ENCODE assay signal across 1 cellular context in the genomic region with DNA sequence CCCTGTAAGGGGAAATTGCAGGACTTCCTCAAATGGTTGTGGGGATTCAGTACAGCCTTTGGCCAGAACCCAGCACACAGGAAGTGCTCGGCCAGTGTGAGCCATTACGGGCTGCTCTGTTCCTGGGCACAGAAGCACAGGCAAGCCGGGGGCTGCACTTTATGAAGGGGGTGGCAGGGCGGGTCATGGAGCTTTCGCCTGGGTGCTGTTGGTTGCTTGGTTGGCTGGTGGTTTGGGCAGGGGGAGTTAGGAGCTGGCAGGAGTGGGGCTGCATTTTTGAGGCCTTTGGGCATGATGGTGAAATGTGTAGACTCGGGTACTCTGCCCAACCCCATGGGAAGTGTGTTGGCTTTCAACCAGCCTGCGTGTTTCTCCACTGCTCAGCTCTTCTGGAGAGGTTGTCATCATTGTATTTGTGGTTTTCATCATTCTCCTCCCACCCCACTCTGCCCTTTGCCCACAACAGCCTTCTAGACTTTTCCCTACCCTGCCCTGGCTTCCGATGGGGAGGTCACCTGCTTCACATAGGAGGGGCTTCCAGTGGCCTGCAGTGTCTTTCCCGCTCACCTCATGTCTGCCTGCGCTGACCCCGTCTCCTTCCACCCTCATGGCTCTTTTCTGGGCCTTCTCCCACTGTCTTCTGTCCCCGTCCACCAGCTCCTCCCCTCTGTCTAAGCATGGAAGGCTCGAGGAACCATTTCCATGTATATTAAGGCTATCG.
TF ChIP-seq lines count a peak whose summit lies in the region.

No MANE protein-coding gene starts in this region.

TF ChIP-seq in GM23338, 12 proteins besides CTCF, POLR2A, EP300 and RAD21 (continued from another document):
- TF ChIP-seq, protein P1, sequence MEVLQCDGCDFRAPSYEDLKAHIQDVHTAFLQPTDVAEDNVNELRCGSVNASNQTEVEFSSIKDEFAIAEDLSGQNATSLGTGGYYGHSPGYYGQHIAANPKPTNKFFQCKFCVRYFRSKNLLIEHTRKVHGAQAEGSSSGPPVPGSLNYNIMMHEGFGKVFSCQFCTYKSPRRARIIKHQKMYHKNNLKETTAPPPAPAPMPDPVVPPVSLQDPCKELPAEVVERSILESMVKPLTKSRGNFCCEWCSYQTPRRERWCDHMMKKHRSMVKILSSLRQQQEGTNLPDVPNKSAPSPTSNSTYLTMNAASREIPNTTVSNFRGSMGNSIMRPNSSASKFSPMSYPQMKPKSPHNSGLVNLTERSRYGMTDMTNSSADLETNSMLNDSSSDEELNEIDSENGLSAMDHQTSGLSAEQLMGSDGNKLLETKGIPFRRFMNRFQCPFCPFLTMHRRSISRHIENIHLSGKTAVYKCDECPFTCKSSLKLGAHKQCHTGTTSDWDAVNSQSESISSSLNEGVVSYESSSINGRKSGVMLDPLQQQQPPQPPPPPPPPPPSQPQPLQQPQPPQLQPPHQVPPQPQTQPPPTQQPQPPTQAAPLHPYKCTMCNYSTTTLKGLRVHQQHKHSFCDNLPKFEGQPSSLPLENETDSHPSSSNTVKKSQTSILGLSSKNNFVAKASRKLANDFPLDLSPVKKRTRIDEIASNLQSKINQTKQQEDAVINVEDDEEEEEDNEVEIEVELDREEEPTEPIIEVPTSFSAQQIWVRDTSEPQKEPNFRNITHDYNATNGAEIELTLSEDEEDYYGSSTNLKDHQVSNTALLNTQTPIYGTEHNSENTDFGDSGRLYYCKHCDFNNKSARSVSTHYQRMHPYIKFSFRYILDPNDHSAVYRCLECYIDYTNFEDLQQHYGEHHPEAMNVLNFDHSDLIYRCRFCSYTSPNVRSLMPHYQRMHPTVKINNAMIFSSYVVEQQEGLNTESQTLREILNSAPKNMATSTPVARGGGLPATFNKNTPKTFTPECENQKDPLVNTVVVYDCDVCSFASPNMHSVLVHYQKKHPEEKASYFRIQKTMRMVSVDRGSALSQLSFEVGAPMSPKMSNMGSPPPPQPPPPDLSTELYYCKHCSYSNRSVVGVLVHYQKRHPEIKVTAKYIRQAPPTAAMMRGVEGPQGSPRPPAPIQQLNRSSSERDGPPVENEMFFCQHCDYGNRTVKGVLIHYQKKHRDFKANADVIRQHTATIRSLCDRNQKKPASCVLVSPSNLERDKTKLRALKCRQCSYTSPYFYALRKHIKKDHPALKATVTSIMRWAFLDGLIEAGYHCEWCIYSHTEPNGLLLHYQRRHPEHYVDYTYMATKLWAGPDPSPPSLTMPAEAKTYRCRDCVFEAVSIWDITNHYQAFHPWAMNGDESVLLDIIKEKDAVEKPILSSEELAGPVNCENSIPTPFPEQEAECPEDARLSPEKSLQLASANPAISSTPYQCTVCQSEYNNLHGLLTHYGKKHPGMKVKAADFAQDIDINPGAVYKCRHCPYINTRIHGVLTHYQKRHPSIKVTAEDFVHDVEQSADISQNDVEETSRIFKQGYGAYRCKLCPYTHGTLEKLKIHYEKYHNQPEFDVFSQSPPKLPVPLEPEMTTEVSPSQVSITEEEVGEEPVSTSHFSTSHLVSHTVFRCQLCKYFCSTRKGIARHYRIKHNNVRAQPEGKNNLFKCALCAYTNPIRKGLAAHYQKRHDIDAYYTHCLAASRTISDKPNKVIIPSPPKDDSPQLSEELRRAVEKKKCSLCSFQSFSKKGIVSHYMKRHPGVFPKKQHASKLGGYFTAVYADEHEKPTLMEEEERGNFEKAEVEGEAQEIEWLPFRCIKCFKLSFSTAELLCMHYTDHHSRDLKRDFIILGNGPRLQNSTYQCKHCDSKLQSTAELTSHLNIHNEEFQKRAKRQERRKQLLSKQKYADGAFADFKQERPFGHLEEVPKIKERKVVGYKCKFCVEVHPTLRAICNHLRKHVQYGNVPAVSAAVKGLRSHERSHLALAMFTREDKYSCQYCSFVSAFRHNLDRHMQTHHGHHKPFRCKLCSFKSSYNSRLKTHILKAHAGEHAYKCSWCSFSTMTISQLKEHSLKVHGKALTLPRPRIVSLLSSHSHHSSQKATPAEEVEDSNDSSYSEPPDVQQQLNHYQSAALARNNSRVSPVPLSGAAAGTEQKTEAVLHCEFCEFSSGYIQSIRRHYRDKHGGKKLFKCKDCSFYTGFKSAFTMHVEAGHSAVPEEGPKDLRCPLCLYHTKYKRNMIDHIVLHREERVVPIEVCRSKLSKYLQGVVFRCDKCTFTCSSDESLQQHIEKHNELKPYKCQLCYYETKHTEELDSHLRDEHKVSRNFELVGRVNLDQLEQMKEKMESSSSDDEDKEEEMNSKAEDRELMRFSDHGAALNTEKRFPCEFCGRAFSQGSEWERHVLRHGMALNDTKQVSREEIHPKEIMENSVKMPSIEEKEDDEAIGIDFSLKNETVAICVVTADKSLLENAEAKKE (CRISPR knock-in tag; IDR thresholded peaks at IDR 0.05), result no peak
- no peak for TF ChIP-seq ZNF114 (CRISPR knock-in tag; IDR thresholded peaks at IDR 0.05)
